Comparison of ENCODE assay signal across 11 cellular contexts in the genomic region with DNA sequence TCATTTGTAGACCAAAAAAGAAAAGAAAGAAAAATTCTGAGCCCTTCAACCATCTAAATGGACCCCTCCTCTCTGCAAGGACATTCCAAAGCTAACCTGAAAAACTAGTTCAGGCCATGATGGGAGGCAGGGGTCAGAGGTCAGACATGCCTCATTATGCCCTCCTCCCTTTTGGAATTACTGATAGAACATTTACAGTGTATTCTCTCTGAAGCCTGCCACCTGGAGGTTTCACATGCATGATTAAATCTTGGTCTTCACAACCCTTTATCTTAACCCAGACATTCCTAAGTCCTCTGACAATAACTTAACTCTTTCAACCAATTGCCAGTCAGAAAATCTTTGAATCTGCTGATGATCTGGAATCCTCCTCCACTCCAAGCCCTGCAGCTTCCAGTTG.
A peak's percentile ranks its signal among the peaks of the same experiment; 100 is the strongest.
DNase-seq lines count a peak whose midpoint lies in the region; ATAC-seq and TF ChIP-seq lines count a peak whose summit lies in the region.
"Had no signal": no experiment of that assay in that cellular context is flagged by ENCODE, and none has a peak within 500 bp of the region (broad histone marks: within the 10 kb centered on the region; RNA-seq: fewer than 3 reads in every experiment).

No MANE protein-coding gene starts in this region.

- H3K9me3 ChIP-seq in SK-N-SH (no peaks in the 10 kb centered on the region), trophoblast cell (ENCODE audit: insufficient read depth, low read depth, low read length) (peaks cover 3% of the 10 kb centered on the region)

- H2BK5ac ChIP-seq in trophoblast cell (ENCODE audit: low read depth, low read length, poor library complexity): peak overlapping the region; percentile 55

- H3K79me2 ChIP-seq in SK-N-SH (ENCODE audit: insufficient read depth) (no peaks in the 10 kb centered on the region), trophoblast cell (ENCODE audit: control insufficient read depth, insufficient read depth, low read length, poor library complexity) (no peaks in the 10 kb centered on the region)

- no peak overlapping the region for H3K14ac ChIP-seq in trophoblast cell (ENCODE audit: low read length)

- DNase-seq in SK-N-SH (no peak), RPMI7951 (ENCODE audit: low read depth) (peak; percentile 71), chondrocyte (ENCODE audit: low spot score) (no peak), trophoblast cell (peak; percentile 56 to 77), DMS 273 treated with DMSO at 0.1 percent for 48 hours (lab: John Stamatoyannopoulos, UW) (no peak), GF-D8 (lab: John Stamatoyannopoulos, UW) (no peak), hypothalamus (lab: John Stamatoyannopoulos, UW) (no peak)
- DNase-seq: stimulated activated CD4-positive, alpha-beta T cell treated with anti-CD3 and anti-CD28 coated beads, Interleukin-4, amount 100 ng/mL, for 24 hours had no signal

- H3K9me3 Mint-ChIP-seq in chondrocyte (ENCODE audit: low read depth): peaks cover 12% of the 10 kb centered on the region

- H3K23ac ChIP-seq in trophoblast cell (ENCODE audit: low read length): no peak overlapping the region

- POLR2A ChIA-PET in SK-N-SH (lab: Yijun Ruan, JAX): no interaction called here

- H3F3A ChIP-seq in SK-N-SH (replicated peaks; ENCODE audit: insufficient read depth): no peaks in the 10 kb centered on the region

- TF ChIP-seq RAD21 in SK-N-SH (IDR thresholded peaks at IDR 0.05; ENCODE audit: low read length): no peak

- no peak overlapping the region for H2AK5ac ChIP-seq in trophoblast cell (ENCODE audit: low read length)

- H2BK12ac ChIP-seq in trophoblast cell (ENCODE audit: low read length): no peak overlapping the region

- no peak overlapping the region for H3K4me2 ChIP-seq in SK-N-SH
- H3K4me2 ChIP-seq in trophoblast cell (ENCODE audit: low read length): peak overlapping the region; percentile 22

- H4K8ac ChIP-seq in trophoblast cell (ENCODE audit: low read depth, low read length): no peak overlapping the region

- H3K79me1 ChIP-seq in trophoblast cell (ENCODE audit: low read length): peaks cover 11% of the 10 kb centered on the region

- H3K27me3 ChIP-seq in SK-N-SH (ENCODE audit: insufficient read depth): no peaks in the 10 kb centered on the region
- no peaks in the 10 kb centered on the region for H3K27me3 ChIP-seq in trophoblast cell (ENCODE audit: insufficient read depth, low read length)

- peak overlapping the region; percentile 41 for H3K27ac Mint-ChIP-seq in chondrocyte (ENCODE audit: unreplicated experiment)

- CTCF ChIA-PET in SK-N-SH (lab: Yijun Ruan, JAX): interaction anchor here (0.9 to 4.3 kb wide), 18 partner anchors 9 to 409 kb away, joined by 3 to 55 read pairs (median 8); a partner anchor contains a TSS

- no peaks in the 10 kb centered on the region for H4K20me1 ChIP-seq in SK-N-SH (ENCODE audit: insufficient read depth)

- H3K9me2 ChIP-seq in SK-N-SH: no peaks in the 10 kb centered on the region

- no peak overlapping the region for H3K4ac ChIP-seq in trophoblast cell (ENCODE audit: low read depth, low read length)

- TF ChIP-seq CTCF in SK-N-SH (IDR thresholded peaks at IDR 0.05): 0 out of 2 replicates have a peak, but pooled peaks have one; percentile 19
- TF ChIP-seq CTCF in chondrocyte (IDR thresholded peaks at IDR 0.05): no peak

- H3K36me3 Mint-ChIP-seq in chondrocyte (ENCODE audit: low read depth): no peaks in the 10 kb centered on the region

- peak overlapping the region; percentile 81 for H4K91ac ChIP-seq in trophoblast cell (ENCODE audit: low read depth, low read length)

- H3K27ac ChIP-seq in SK-N-SH (ENCODE audit: low read depth in 2 of 2, low read length in 1 of 2) (peak overlapping the region in 1 of 2 experiments; percentile 38; a peak in 1 of 4 replicates), trophoblast cell (ENCODE audit: low read depth, low read length) (peak overlapping the region; percentile 76)
- H3K27ac ChIP-seq: tibial nerve had no signal

- no peaks in the 10 kb centered on the region for H3K36me3 ChIP-seq in SK-N-SH (replicated peaks in 1 of 2; ENCODE audit: control insufficient read depth in 1 of 2, insufficient read depth in 2 of 2, low read length in 1 of 2)
- no peaks in the 10 kb centered on the region for H3K36me3 ChIP-seq in trophoblast cell (ENCODE audit: control insufficient read depth in 1 of 2, insufficient read depth in 2 of 2, low read length in 2 of 2)
- H3K36me3 ChIP-seq: tibial nerve had no signal

- H4K12ac ChIP-seq in trophoblast cell (ENCODE audit: low read depth, low read length): no peak overlapping the region

- peaks cover 36% of the 10 kb centered on the region for H3K4me1 Mint-ChIP-seq in chondrocyte (ENCODE audit: low read depth)

- H3K4me1 ChIP-seq in SK-N-SH (ENCODE audit: control insufficient read depth in 1 of 2, insufficient read depth in 2 of 2, low read depth in 1 of 2, low read length in 1 of 2): peaks cover 4 to 6% of the 10 kb centered on the region in 2 experiments; a peak in 1 of 4 replicates
- peaks cover 14 to 15% of the 10 kb centered on the region in 2 experiments for H3K4me1 ChIP-seq in trophoblast cell (ENCODE audit: control insufficient read depth in 1 of 2, insufficient read depth in 2 of 2, low read length in 2 of 2)

- no peak for TF ChIP-seq EP300 in SK-N-SH (IDR thresholded peaks at IDR 0.05; ENCODE audit: borderline replicate concordance in 1 of 2, low read depth in 1 of 2, low read length in 1 of 2)

- H3K4me3 Mint-ChIP-seq in chondrocyte (ENCODE audit: unreplicated experiment): no peak overlapping the region
- H3K4me3 Mint-ChIP-seq: neural crest cell had no signal

- H3K18ac ChIP-seq in trophoblast cell (ENCODE audit: low read length): no peak overlapping the region

- peak overlapping the region; percentile 52 for H2BK120ac ChIP-seq in trophoblast cell (ENCODE audit: insufficient read depth, low read length, poor library complexity)

- H2AFZ ChIP-seq in SK-N-SH (ENCODE audit: low read depth) (no peak overlapping the region), trophoblast cell (ENCODE audit: insufficient read depth, low read length, poor library complexity) (no peak overlapping the region)

- no peak overlapping the region for H3K9ac ChIP-seq in SK-N-SH
- H3K9ac ChIP-seq in trophoblast cell (ENCODE audit: low read length): no peak overlapping the region

- no peaks in the 10 kb centered on the region for H3K27me3 Mint-ChIP-seq in chondrocyte (ENCODE audit: low read depth)

- no peak for ATAC-seq in SK-N-SH treated with all-trans-retinoic acid at 6 μM for 48 hours

- H3K4me3 ChIP-seq in SK-N-SH (ENCODE audit: low read depth in 2 of 2, low read length in 1 of 2): no peak overlapping the region
- H3K4me3 ChIP-seq in trophoblast cell (ENCODE audit: low read depth, low read length): no peak overlapping the region
- H3K4me3 ChIP-seq: tibial nerve had no signal

TF ChIP-seq in SK-N-SH, 30 proteins besides CTCF, POLR2A, EP300 and RAD21 (continues in another document):
- no peak for TF ChIP-seq ELF1 (IDR thresholded peaks at IDR 0.05)
- TF ChIP-seq MEF2A (IDR thresholded peaks at IDR 0.05; ENCODE audit: borderline replicate concordance, low read depth): no peak
- no peak for TF ChIP-seq YY1 (IDR thresholded peaks at IDR 0.05; ENCODE audit: low read depth)
- no peak for TF ChIP-seq CHD2 (IDR thresholded peaks at IDR 0.05; ENCODE audit: low read length, partially characterized antibody)
- no peak for TF ChIP-seq SIN3A (IDR thresholded peaks at IDR 0.05; ENCODE audit: borderline replicate concordance, low read depth, low read length)
- TF ChIP-seq, protein P1, sequence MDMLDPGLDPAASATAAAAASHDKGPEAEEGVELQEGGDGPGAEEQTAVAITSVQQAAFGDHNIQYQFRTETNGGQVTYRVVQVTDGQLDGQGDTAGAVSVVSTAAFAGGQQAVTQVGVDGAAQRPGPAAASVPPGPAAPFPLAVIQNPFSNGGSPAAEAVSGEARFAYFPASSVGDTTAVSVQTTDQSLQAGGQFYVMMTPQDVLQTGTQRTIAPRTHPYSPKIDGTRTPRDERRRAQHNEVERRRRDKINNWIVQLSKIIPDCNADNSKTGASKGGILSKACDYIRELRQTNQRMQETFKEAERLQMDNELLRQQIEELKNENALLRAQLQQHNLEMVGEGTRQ (IDR thresholded peaks at IDR 0.05; ENCODE audit: borderline replicate concordance, low read depth, low read length): no peak
- TF ChIP-seq, protein P2, sequence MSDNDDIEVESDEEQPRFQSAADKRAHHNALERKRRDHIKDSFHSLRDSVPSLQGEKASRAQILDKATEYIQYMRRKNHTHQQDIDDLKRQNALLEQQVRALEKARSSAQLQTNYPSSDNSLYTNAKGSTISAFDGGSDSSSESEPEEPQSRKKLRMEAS (IDR thresholded peaks at IDR 0.05; ENCODE audit: low read depth): no peak
- TF ChIP-seq RFX5 (IDR thresholded peaks at IDR 0.05; ENCODE audit: low read length): no peak
- TF ChIP-seq SMC3 (IDR thresholded peaks at IDR 0.05; ENCODE audit: low read depth, low read length): no peak
- no peak for TF ChIP-seq MXI1 (IDR thresholded peaks at IDR 0.05; ENCODE audit: low read depth, low read length)

TF ChIP-seq in SK-N-SH treated with all-trans-retinoic acid at 6 μM for 48 hours, 23 proteins besides CTCF, POLR2A, EP300 and RAD21 (continues in another document):
- TF ChIP-seq TOX (CRISPR knock-in tag; IDR thresholded peaks at IDR 0.05; ENCODE audit: borderline replicate concordance) (no peak), ZNF565 (CRISPR knock-in tag; conservative IDR thresholded peaks at IDR 0.05; ENCODE audit: low read depth) (no peak)
- TF ChIP-seq, protein P3, sequence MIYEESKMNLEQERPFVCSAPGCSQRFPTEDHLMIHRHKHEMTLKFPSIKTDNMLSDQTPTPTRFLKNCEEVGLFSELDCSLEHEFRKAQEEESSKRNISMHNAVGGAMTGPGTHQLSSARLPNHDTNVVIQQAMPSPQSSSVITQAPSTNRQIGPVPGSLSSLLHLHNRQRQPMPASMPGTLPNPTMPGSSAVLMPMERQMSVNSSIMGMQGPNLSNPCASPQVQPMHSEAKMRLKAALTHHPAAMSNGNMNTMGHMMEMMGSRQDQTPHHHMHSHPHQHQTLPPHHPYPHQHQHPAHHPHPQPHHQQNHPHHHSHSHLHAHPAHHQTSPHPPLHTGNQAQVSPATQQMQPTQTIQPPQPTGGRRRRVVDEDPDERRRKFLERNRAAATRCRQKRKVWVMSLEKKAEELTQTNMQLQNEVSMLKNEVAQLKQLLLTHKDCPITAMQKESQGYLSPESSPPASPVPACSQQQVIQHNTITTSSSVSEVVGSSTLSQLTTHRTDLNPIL (CRISPR knock-in tag; IDR thresholded peaks at IDR 0.05; ENCODE audit: low read depth): no peak

Comparison
In these comparisons a context has a peak if more than half of its experiments do, and no peak if none do; other contexts are left out.
1. DNase-seq: peak in RPMI7951 (single experiment) and trophoblast cell (2 of 2); none in SK-N-SH (single experiment), chondrocyte (single experiment), DMS 273 treated with DMSO at 0.1 percent for 48 hours (single experiment), GF-D8 (single experiment) and hypothalamus (0 of 51).